Comparison of ENCODE assay signal across 9 cellular contexts in the genomic region with DNA sequence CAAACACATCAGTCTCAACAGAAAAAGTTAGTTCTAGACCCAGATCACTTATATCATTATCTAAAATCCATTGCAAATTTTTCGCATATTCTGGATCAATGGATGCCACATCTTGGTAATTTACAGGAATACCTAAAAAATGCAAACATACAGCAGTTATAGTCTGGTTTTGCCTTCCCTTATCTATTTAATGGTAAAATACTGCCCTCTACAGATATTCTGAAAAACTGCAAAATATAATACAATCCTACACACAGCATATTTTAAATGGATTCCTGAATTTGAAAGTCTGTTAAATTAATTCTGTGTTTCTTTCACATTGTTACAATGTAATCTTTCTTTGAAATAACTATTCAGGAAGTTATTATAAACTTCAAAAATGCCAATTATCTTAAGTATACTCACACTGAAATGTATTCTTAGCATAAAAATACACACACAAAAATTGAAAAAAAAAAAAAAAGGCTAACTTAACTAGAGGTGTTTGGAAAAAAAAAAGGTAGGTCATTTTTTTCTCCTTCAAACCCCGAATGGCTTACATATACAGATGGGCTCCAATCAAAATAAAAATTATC.
DNase-seq lines count a peak whose midpoint lies in the region; ATAC-seq and TF ChIP-seq lines count a peak whose summit lies in the region.
"Had no signal": no experiment of that assay in that cellular context is flagged by ENCODE, and none has a peak within 500 bp of the region (broad histone marks: within the 10 kb centered on the region; RNA-seq: fewer than 3 reads in every experiment).

No MANE protein-coding gene starts in this region.

- DNase-seq in COLO829 (ENCODE audit: low spot score) (peak; percentile 18), endothelial cell (ENCODE audit: low spot score) (no peak), osteocyte (ENCODE audit: extremely low spot score, unreplicated experiment) (no peak), Ammon's horn (ENCODE audit: low spot score) (no peak), NCI-H187 treated with DMSO at 0.1 percent for 48 hours (lab: John Stamatoyannopoulos, UW) (no peak)

- ATAC-seq in GM18858 (IDR thresholded peaks at IDR 0.05; ENCODE audit: unreplicated experiment) = peak; percentile 88
- peak; percentile 83 for ATAC-seq in HG03135 (IDR thresholded peaks at IDR 0.05; ENCODE audit: unreplicated experiment)

- no peak overlapping the region for H3K4me2 ChIP-seq in OCI-LY3 (ENCODE audit: low read length)

- H3K4me3 ChIP-seq in OCI-LY3 (ENCODE audit: low read length) = no peak overlapping the region
- H3K4me3 ChIP-seq: skin epidermis had no signal

- H3K9me3 Mint-ChIP-seq in endothelial cell (ENCODE audit: unreplicated experiment) (no peaks in the 10 kb centered on the region), osteocyte (ENCODE audit: unreplicated experiment) (no peaks in the 10 kb centered on the region)

- no peaks in the 10 kb centered on the region for H3K9me3 ChIP-seq in OCI-LY3 (ENCODE audit: insufficient read depth, low read length)

- no peak overlapping the region for H2AFZ ChIP-seq in OCI-LY3 (ENCODE audit: low read depth, low read length)

- no peak overlapping the region for H3K9ac ChIP-seq in OCI-LY3 (ENCODE audit: low read length)

- H3K36me3 Mint-ChIP-seq in endothelial cell (ENCODE audit: low read depth, unreplicated experiment) (peaks cover 6% of the 10 kb centered on the region), osteocyte (ENCODE audit: unreplicated experiment) (peaks cover 10% of the 10 kb centered on the region)

- H3K27ac ChIP-seq in OCI-LY3 (ENCODE audit: low read length) = no peak overlapping the region
- H3K27ac ChIP-seq: skin epidermis had no signal

- H3K4me3 Mint-ChIP-seq in endothelial cell (ENCODE audit: unreplicated experiment) = peak overlapping the region; percentile 14
- H3K4me3 Mint-ChIP-seq in osteocyte (ENCODE audit: unreplicated experiment) = no peak overlapping the region

- no peaks in the 10 kb centered on the region for H3K79me2 ChIP-seq in OCI-LY3 (ENCODE audit: low read length)

- H3K4me1 ChIP-seq in OCI-LY3 (ENCODE audit: low read length) = no peaks in the 10 kb centered on the region

- H3K27ac Mint-ChIP-seq in endothelial cell (ENCODE audit: unreplicated experiment) (peak overlapping the region; percentile 38), osteocyte (ENCODE audit: unreplicated experiment) (no peak overlapping the region)

- no peaks in the 10 kb centered on the region for H3K27me3 Mint-ChIP-seq in endothelial cell (ENCODE audit: unreplicated experiment)
- no peaks in the 10 kb centered on the region for H3K27me3 Mint-ChIP-seq in osteocyte (ENCODE audit: unreplicated experiment)

- H3K27me3 ChIP-seq in OCI-LY3 (ENCODE audit: low read depth, low read length) = no peaks in the 10 kb centered on the region

- H4K20me1 ChIP-seq in OCI-LY3 (ENCODE audit: insufficient read depth, low read length) = no peaks in the 10 kb centered on the region

- TF ChIP-seq CTCF in OCI-LY3 (IDR thresholded peaks at IDR 0.05; ENCODE audit: low read depth, low read length) (peak; percentile 57), endothelial cell (IDR thresholded peaks at IDR 0.05; ENCODE audit: unreplicated experiment) (peak; percentile 87), osteocyte (IDR thresholded peaks at IDR 0.05) (peak; percentile 70)

- H3K36me3 ChIP-seq in OCI-LY3 (replicated peaks; ENCODE audit: low read depth, low read length) = no peaks in the 10 kb centered on the region

- H3K4me1 Mint-ChIP-seq in endothelial cell (ENCODE audit: unreplicated experiment) (peaks cover 12% of the 10 kb centered on the region), osteocyte (ENCODE audit: unreplicated experiment) (peaks cover 24% of the 10 kb centered on the region)
